ENCODE assay signal across 32 cellular contexts in genomic region chr1:231553320-231553719, GRCh38.
"Had no signal": no experiment of that assay in that cellular context is flagged by ENCODE, and none has a peak within 500 bp of the region (broad histone marks: within the 10 kb centered on the region; RNA-seq: fewer than 3 reads in every experiment).

No MANE protein-coding gene starts in this region.

- H3K27me3 Mint-ChIP-seq: activated B cell treated with CpG ODN at 0.5 μM for 24 hours; activated CD4-positive, alpha-beta memory T cell treated with anti-CD3 and anti-CD28 coated beads for 36 hours; activated CD8-positive, alpha-beta memory T cell treated with anti-CD3 and anti-CD28 coated beads, Interleukin-2, amount 10 ng/mL, durations not matched to agents 7 days and 5 days; activated naive CD8-positive, alpha-beta T cell treated with anti-CD3 and anti-CD28 coated beads for 36 hours; central memory CD8-positive, alpha-beta T cell had no signal

- H3K27ac Mint-ChIP-seq: activated B cell treated with CpG ODN at 0.5 μM for 24 hours; activated CD4-positive, alpha-beta memory T cell treated with anti-CD3 and anti-CD28 coated beads for 36 hours; activated CD8-positive, alpha-beta memory T cell treated with anti-CD3 and anti-CD28 coated beads, Interleukin-2, amount 10 ng/mL, durations not matched to agents 7 days and 5 days; activated naive CD8-positive, alpha-beta T cell treated with anti-CD3 and anti-CD28 coated beads for 36 hours had no signal

- ATAC-seq: activated CD8-positive, alpha-beta memory T cell treated with anti-CD3 and anti-CD28 coated beads, Interleukin-2, amount 10 ng/mL, durations not matched to agents 7 days and 5 days; K562 had no signal

- H3K4me3 Mint-ChIP-seq: activated B cell treated with CpG ODN at 0.5 μM for 24 hours; activated CD4-positive, alpha-beta memory T cell treated with anti-CD3 and anti-CD28 coated beads for 36 hours; activated CD8-positive, alpha-beta memory T cell treated with anti-CD3 and anti-CD28 coated beads, Interleukin-2, amount 10 ng/mL, durations not matched to agents 7 days and 5 days; activated naive CD8-positive, alpha-beta T cell treated with anti-CD3 and anti-CD28 coated beads for 36 hours; central memory CD8-positive, alpha-beta T cell had no signal

- DNase-seq: activated B cell treated with CpG ODN at 0.5 μM for 24 hours; activated CD4-positive, alpha-beta memory T cell treated with anti-CD3 and anti-CD28 coated beads for 36 hours; activated CD4-positive, alpha-beta T cell treated with anti-CD3 and anti-CD28 coated beads for 4 hours; activated CD4-positive, alpha-beta T cell treated with anti-CD3 and anti-CD28 coated beads, Interleukin-2, amount 50 U/mL, for 1 hour; activated CD4-positive, CD25-positive, alpha-beta regulatory T cell treated with anti-CD3 and anti-CD28 coated beads, Interleukin-2, amount 50 U/mL, for 72 hours; activated CD8-positive, alpha-beta memory T cell treated with anti-CD3 and anti-CD28 coated beads for 24 hours; activated CD8-positive, alpha-beta memory T cell treated with anti-CD3 and anti-CD28 coated beads, Interleukin-2, amount 10 ng/mL, durations not matched to agents 7 days and 5 days; activated CD8-positive, alpha-beta memory T cell treated with anti-CD3 and anti-CD28 coated beads, Interleukin-2, amount 50 U/mL, for 48 hours; activated effector memory CD4-positive, alpha-beta T cell treated with anti-CD3 and anti-CD28 coated beads, Interleukin-2, amount 50 U/mL, for 16 hours; activated naive CD4-positive, alpha-beta T cell; activated naive CD4-positive, alpha-beta T cell treated with anti-CD3 and anti-CD28 coated beads, Interleukin-2, amount 50 U/mL, for 16 hours; activated naive CD8-positive, alpha-beta T cell treated with anti-CD3 and anti-CD28 coated beads for 36 hours; activated T-cell treated with anti-CD3 and anti-CD28 coated beads, Interleukin-2, amount 50 U/mL, for 48 hours; amniotic stem cell; aorta; brain microvascular endothelial cell; NCI-H1092 treated with DMSO at 0.1 percent for 48 hours; NCI-H1417; NCI-H146; NCI-H187; NCI-H2029 treated with DMSO at 0.1 percent for 48 hours; NCI-H510A treated with DMSO at 0.1 percent for 48 hours; NCI-H526 treated with DMSO at 0.1 percent for 48 hours; NCI-H774; OCI-M1; Right ventricle myocardium superior; SW 1271; T-helper 1 cell; T-helper 2 cell; T-helper 9 cell had no signal

- H3K9me3 Mint-ChIP-seq: activated B cell treated with CpG ODN at 0.5 μM for 24 hours; activated CD4-positive, alpha-beta memory T cell treated with anti-CD3 and anti-CD28 coated beads for 36 hours; activated naive CD8-positive, alpha-beta T cell treated with anti-CD3 and anti-CD28 coated beads for 36 hours; central memory CD8-positive, alpha-beta T cell had no signal
